In the genomic region with DNA sequence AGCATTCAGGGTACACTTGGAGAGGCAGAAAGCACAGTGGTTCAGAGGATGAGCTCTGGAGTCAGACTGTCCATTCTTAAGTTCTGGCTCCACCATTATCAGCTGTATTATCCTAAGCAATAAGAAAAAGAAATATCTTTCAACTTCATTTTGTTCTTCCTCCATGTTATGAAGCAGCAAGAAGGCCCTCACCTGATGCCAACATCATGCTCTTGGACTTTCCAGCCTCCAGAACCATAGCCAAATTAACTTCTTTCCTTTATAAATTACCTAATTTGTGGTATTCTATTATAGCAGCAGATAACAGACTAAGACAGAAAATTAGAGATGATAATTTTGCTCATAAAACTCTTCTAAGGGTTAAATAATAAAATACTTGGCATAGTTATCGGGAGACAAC, we compare ENCODE assay signal across 1 cellular context.
TF ChIP-seq lines count a peak whose summit lies in the region.

No MANE protein-coding gene starts in this region.

TF ChIP-seq in IMR-90, 13 proteins besides CTCF, POLR2A, EP300 and RAD21 (continued from another document):
- TF ChIP-seq USF2 (IDR thresholded peaks at IDR 0.05; ENCODE audit: low read depth, low read length) (no peak), FOS (IDR thresholded peaks at IDR 0.05; ENCODE audit: low read depth, low read length) (no peak), MAZ (IDR thresholded peaks at IDR 0.05; ENCODE audit: borderline replicate concordance, low read depth, low read length) (no peak)
- TF ChIP-seq, protein P1, sequence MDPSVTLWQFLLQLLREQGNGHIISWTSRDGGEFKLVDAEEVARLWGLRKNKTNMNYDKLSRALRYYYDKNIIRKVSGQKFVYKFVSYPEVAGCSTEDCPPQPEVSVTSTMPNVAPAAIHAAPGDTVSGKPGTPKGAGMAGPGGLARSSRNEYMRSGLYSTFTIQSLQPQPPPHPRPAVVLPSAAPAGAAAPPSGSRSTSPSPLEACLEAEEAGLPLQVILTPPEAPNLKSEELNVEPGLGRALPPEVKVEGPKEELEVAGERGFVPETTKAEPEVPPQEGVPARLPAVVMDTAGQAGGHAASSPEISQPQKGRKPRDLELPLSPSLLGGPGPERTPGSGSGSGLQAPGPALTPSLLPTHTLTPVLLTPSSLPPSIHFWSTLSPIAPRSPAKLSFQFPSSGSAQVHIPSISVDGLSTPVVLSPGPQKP (IDR thresholded peaks at IDR 0.05; ENCODE audit: borderline replicate concordance, low read depth, low read length) = no peak
TF ChIP-seq in IMR-90: peak in this region for 0.
